ENCODE assay signal across 1 cellular context in the genomic region with DNA sequence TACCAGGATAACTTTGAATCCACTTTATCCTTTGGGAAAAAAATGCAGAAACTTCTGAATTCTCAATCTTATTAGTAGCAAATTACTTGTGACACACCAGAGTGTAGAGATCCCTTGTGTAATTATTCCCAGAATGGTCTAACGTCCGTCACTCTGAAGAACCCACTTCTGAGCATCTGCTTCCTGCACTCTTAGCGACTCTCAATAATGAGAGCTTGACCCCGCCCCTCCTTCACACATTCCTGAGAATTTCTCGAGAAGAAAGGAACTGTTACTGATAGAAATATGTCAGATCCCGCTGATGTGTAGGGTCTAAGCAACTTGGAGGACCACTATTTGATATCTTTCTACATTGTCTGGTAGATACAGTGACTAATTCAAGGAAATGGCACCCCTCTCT.
TF ChIP-seq lines count a peak whose summit lies in the region.

No MANE protein-coding gene starts in this region.

TF ChIP-seq in GM23338, 12 proteins besides CTCF, POLR2A, EP300 and RAD21 (continued from another document):
- TF ChIP-seq, protein P1, sequence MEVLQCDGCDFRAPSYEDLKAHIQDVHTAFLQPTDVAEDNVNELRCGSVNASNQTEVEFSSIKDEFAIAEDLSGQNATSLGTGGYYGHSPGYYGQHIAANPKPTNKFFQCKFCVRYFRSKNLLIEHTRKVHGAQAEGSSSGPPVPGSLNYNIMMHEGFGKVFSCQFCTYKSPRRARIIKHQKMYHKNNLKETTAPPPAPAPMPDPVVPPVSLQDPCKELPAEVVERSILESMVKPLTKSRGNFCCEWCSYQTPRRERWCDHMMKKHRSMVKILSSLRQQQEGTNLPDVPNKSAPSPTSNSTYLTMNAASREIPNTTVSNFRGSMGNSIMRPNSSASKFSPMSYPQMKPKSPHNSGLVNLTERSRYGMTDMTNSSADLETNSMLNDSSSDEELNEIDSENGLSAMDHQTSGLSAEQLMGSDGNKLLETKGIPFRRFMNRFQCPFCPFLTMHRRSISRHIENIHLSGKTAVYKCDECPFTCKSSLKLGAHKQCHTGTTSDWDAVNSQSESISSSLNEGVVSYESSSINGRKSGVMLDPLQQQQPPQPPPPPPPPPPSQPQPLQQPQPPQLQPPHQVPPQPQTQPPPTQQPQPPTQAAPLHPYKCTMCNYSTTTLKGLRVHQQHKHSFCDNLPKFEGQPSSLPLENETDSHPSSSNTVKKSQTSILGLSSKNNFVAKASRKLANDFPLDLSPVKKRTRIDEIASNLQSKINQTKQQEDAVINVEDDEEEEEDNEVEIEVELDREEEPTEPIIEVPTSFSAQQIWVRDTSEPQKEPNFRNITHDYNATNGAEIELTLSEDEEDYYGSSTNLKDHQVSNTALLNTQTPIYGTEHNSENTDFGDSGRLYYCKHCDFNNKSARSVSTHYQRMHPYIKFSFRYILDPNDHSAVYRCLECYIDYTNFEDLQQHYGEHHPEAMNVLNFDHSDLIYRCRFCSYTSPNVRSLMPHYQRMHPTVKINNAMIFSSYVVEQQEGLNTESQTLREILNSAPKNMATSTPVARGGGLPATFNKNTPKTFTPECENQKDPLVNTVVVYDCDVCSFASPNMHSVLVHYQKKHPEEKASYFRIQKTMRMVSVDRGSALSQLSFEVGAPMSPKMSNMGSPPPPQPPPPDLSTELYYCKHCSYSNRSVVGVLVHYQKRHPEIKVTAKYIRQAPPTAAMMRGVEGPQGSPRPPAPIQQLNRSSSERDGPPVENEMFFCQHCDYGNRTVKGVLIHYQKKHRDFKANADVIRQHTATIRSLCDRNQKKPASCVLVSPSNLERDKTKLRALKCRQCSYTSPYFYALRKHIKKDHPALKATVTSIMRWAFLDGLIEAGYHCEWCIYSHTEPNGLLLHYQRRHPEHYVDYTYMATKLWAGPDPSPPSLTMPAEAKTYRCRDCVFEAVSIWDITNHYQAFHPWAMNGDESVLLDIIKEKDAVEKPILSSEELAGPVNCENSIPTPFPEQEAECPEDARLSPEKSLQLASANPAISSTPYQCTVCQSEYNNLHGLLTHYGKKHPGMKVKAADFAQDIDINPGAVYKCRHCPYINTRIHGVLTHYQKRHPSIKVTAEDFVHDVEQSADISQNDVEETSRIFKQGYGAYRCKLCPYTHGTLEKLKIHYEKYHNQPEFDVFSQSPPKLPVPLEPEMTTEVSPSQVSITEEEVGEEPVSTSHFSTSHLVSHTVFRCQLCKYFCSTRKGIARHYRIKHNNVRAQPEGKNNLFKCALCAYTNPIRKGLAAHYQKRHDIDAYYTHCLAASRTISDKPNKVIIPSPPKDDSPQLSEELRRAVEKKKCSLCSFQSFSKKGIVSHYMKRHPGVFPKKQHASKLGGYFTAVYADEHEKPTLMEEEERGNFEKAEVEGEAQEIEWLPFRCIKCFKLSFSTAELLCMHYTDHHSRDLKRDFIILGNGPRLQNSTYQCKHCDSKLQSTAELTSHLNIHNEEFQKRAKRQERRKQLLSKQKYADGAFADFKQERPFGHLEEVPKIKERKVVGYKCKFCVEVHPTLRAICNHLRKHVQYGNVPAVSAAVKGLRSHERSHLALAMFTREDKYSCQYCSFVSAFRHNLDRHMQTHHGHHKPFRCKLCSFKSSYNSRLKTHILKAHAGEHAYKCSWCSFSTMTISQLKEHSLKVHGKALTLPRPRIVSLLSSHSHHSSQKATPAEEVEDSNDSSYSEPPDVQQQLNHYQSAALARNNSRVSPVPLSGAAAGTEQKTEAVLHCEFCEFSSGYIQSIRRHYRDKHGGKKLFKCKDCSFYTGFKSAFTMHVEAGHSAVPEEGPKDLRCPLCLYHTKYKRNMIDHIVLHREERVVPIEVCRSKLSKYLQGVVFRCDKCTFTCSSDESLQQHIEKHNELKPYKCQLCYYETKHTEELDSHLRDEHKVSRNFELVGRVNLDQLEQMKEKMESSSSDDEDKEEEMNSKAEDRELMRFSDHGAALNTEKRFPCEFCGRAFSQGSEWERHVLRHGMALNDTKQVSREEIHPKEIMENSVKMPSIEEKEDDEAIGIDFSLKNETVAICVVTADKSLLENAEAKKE (CRISPR knock-in tag; IDR thresholded peaks at IDR 0.05) = no peak
- no peak for TF ChIP-seq POLR2AphosphoS5 (IDR thresholded peaks at IDR 0.05; ENCODE audit: low read depth)
- TF ChIP-seq ZNF114 (CRISPR knock-in tag; IDR thresholded peaks at IDR 0.05) = no peak
- TF ChIP-seq EZH2phosphoT487 (IDR thresholded peaks at IDR 0.05; ENCODE audit: unreplicated experiment) = no peak
- no peak for TF ChIP-seq STAT1 (IDR thresholded peaks at IDR 0.05; ENCODE audit: unreplicated experiment)
- TF ChIP-seq NANOG (IDR thresholded peaks at IDR 0.05; ENCODE audit: borderline replicate concordance) = no peak
- no peak for TF ChIP-seq EZH2 (IDR thresholded peaks at IDR 0.05; ENCODE audit: low read depth, unreplicated experiment)
- no peak for TF ChIP-seq ZNF331 (CRISPR knock-in tag; IDR thresholded peaks at IDR 0.05; ENCODE audit: low read depth)
TF ChIP-seq in GM23338: peak in this region for 0.
